Comparison of ENCODE assay signal across 8 cellular contexts in the genomic region with DNA sequence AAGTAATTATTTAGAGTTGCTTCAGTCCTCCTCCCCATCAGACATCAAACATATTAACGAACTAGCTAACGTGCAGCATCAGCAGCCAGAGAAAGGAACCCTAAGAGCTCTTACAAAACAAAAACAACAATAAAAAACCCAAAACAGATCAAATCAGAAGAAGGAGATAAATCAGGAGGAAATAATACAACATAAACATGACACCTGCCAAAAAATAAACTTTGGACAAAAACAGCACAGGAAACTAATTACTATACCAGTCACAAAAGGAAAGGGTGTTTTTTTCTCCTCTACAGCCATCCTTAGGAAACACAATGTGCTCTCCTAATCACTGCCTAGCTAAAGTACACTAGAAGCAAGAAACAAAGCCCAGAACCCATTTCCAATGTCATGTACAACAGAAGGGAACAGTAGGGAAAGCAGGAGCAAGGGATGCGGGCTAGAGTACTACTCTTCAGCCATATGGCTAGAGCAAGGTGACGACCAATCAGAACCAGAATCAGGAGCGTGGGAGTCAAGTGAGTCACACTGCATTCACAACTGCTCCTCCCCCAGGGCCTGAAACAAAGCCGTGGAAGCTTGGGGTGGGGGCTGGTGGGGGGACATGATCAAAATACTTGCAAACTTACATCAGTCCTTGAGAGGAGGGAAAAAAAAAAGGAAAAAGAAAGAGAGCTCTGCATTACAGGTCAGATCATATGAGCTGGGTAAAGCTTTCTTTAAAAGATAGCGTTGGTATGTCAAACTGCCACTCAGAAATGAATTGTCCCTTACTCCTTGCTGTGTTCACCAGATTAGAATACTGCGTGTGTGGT.
DNase-seq lines count a peak whose midpoint lies in the region; ATAC-seq and TF ChIP-seq lines count a peak whose summit lies in the region.

No MANE protein-coding gene starts in this region.

- 42 to 50% methylated on average over 8 of the region's 8 CpGs for WGBS in testis, 2 donors

- no peaks in the 10 kb centered on the region for H3K27me3 Mint-ChIP-seq in naive thymus-derived CD4-positive, alpha-beta T cell

- H3K27me3 ChIP-seq in BJ (ENCODE audit: control insufficient read depth, insufficient read depth, low read length) (no peaks in the 10 kb centered on the region), testis (no peaks in the 10 kb centered on the region)
- H3K27me3 ChIP-seq in naive thymus-derived CD4-positive, alpha-beta T cell (ENCODE audit: control insufficient read depth in 2 of 2, insufficient read depth in 2 of 2, low read length in 2 of 2): no peaks in the 10 kb centered on the region

- H3K9me3 ChIP-seq in testis: no peaks in the 10 kb centered on the region
- H3K9me3 ChIP-seq in naive thymus-derived CD4-positive, alpha-beta T cell (ENCODE audit: control insufficient read depth in 2 of 3, low read length in 3 of 3): no peaks in the 10 kb centered on the region

- peak overlapping the region in 3 of 9 donors; percentile 5 to 86 (median 41) for H3K27ac Mint-ChIP-seq in naive thymus-derived CD4-positive, alpha-beta T cell

- TF ChIP-seq CTCF in BJ (IDR thresholded peaks at IDR 0.05; ENCODE audit: insufficient read depth, low read depth, low read length) (no peak), astrocyte of the cerebellum (IDR thresholded peaks at IDR 0.05; ENCODE audit: low read depth, low read length, missing control alignments) (no peak), testis (IDR thresholded peaks at IDR 0.05) (no peak)

- in situ Hi-C loops in astrocyte of the cerebellum (cut with HindIII; ENCODE audit: low sequenced_read_pairs): no loop called here

- no peak for TF ChIP-seq POLR2A in testis (IDR thresholded peaks at IDR 0.05)

- H3K4me3 Mint-ChIP-seq in naive thymus-derived CD4-positive, alpha-beta T cell: peak overlapping the region in 1 of 10 donors; percentile 3

- no peak overlapping the region for H3K27ac ChIP-seq in testis
- H3K27ac ChIP-seq in naive thymus-derived CD4-positive, alpha-beta T cell (ENCODE audit: low read depth, low read length): no peak overlapping the region

- POLR2A ChIA-PET in BJ (lab: Charles Lee): interaction anchor here (0.7 kb wide), 1 partner anchor 136 kb away, joined by 4 read pairs; no protein-coding TSS in a partner anchor
- POLR2A ChIA-PET in naive thymus-derived CD4-positive, alpha-beta T cell (lab: Charles Lee): interaction anchor here (0.6 to 0.7 kb wide), 2 partner anchors 108 to 229 kb away, joined by 3 read pairs; no protein-coding TSS in a partner anchor

- H3K36me3 ChIP-seq in BJ (ENCODE audit: control insufficient read depth, insufficient read depth, low read length) (peaks cover 2% of the 10 kb centered on the region), testis (ENCODE audit: low read depth, missing control alignments) (no peaks in the 10 kb centered on the region)
- peaks cover 4 to 18% (median 6%) of the 10 kb centered on the region in 3 experiments for H3K36me3 ChIP-seq in naive thymus-derived CD4-positive, alpha-beta T cell (ENCODE audit: control insufficient read depth in 2 of 3, insufficient read depth in 3 of 3, low read length in 3 of 3)

- H3K9me3 Mint-ChIP-seq in naive thymus-derived CD4-positive, alpha-beta T cell: no peaks in the 10 kb centered on the region

- H3K4me1 Mint-ChIP-seq in naive thymus-derived CD4-positive, alpha-beta T cell: peaks cover 15 to 44% (median 25%) of the 10 kb centered on the region in 7 donors

- intact Hi-C loops in testis (cut with DNase I; ENCODE audit: low total_unique reads): no loop called here
- intact Hi-C loops in naive thymus-derived CD4-positive, alpha-beta T cell (cut with micrococcal nuclease): no loop called here

- peak; percentile 55 for DNase-seq in BJ (ENCODE audit: low read depth)
- peak; percentile 54 for DNase-seq in LHCN-M2 (ENCODE audit: low read depth)
- peak; percentile 45 for DNase-seq in astrocyte of the cerebellum (ENCODE audit: low read depth)
- peak; percentile 77 for DNase-seq in kidney glomerular epithelial cell (lab: John Stamatoyannopoulos, UW)
- DNase-seq in testis: peak; percentile 44
- no peak for DNase-seq in NCI-H526 treated with DMSO at 0.1 percent for 48 hours (lab: John Stamatoyannopoulos, UW)
- no peak for DNase-seq in naive thymus-derived CD4-positive, alpha-beta T cell

- no peaks in the 10 kb centered on the region for H3K4me1 ChIP-seq in testis
- H3K4me1 ChIP-seq in naive thymus-derived CD4-positive, alpha-beta T cell (ENCODE audit: control insufficient read depth in 2 of 2, insufficient read depth in 2 of 2, low read length in 2 of 2): no peaks in the 10 kb centered on the region

- CTCF ChIA-PET in BJ (lab: Yijun Ruan, JAX): interaction anchor here (1.2 to 3.6 kb wide), 4 partner anchors 16 to 145 kb away, joined by 3 to 23 read pairs (median 5); no protein-coding TSS in a partner anchor
- CTCF ChIA-PET in naive thymus-derived CD4-positive, alpha-beta T cell (lab: Charles Lee): interaction anchor here (0.9 to 1.4 kb wide), 2 partner anchors 16 to 18 kb away, joined by 3 read pairs; no protein-coding TSS in a partner anchor

- H3K4me3 ChIP-seq in BJ (ENCODE audit: low read depth, low read length): no peak overlapping the region
- no peak overlapping the region for H3K4me3 ChIP-seq in astrocyte of the cerebellum (ENCODE audit: low read depth, low read length)
- no peak overlapping the region for H3K4me3 ChIP-seq in testis
- no peak overlapping the region for H3K4me3 ChIP-seq in naive thymus-derived CD4-positive, alpha-beta T cell (ENCODE audit: low read length)

- no peak for ATAC-seq in naive thymus-derived CD4-positive, alpha-beta T cell
- no peak for ATAC-seq in HG03159 (IDR thresholded peaks at IDR 0.05; ENCODE audit: unreplicated experiment)

- peaks cover 4 to 21% (median 5%) of the 10 kb centered on the region in 5 donors for H3K36me3 Mint-ChIP-seq in naive thymus-derived CD4-positive, alpha-beta T cell

Comparison
In these comparisons a context has a peak if more than half of its experiments do, and no peak if none do; other contexts are left out.
1. DNase-seq: peak in BJ (single experiment), LHCN-M2 (single experiment), astrocyte of the cerebellum (single experiment), kidney glomerular epithelial cell (single experiment) and testis (single experiment); none in NCI-H526 treated with DMSO at 0.1 percent for 48 hours (single experiment) and naive thymus-derived CD4-positive, alpha-beta T cell (0 of 9).